In genomic region chr13:81602236-81602635, GRCh38 we compare ENCODE assay signal across 16 cellular contexts.
DNase-seq lines count a peak whose midpoint lies in the region; TF ChIP-seq lines count a peak whose summit lies in the region.
"Had no signal": no experiment of that assay in that cellular context is flagged by ENCODE, and none has a peak within 500 bp of the region (broad histone marks: within the 10 kb centered on the region; RNA-seq: fewer than 3 reads in every experiment).

No MANE protein-coding gene starts in this region.

- no peaks in the 10 kb centered on the region for H3K36me3 ChIP-seq in SK-N-MC (ENCODE audit: insufficient read depth, low read length)
- H3K36me3 ChIP-seq: HAP-1 had no signal

- no peak overlapping the region for H3K4me3 Mint-ChIP-seq in nephron
- H3K4me3 Mint-ChIP-seq: B cell; CD4-positive, alpha-beta T cell had no signal

- H3K36me3 Mint-ChIP-seq in nephron (ENCODE audit: low read depth), result no peaks in the 10 kb centered on the region

- H3K27ac Mint-ChIP-seq in nephron, result peak overlapping the region; percentile 60 to 84 (median 68)
- H3K27ac Mint-ChIP-seq: B cell; CD4-positive, alpha-beta T cell had no signal

- H3K9me3 ChIP-seq in SK-N-MC (ENCODE audit: low read depth, low read length), result no peaks in the 10 kb centered on the region
- H3K9me3 ChIP-seq: HAP-1 had no signal

- TF ChIP-seq CTCF in astrocyte of the spinal cord (IDR thresholded peaks at IDR 0.05; ENCODE audit: low read depth, low read length), result no peak
- TF ChIP-seq CTCF in fibroblast of mammary gland (conservative IDR thresholded peaks at IDR 0.05; ENCODE audit: control insufficient read depth, insufficient read depth, low read depth, low read length), result no peak
- TF ChIP-seq CTCF in nephron (IDR thresholded peaks at IDR 0.05; ENCODE audit: unreplicated experiment in 3 of 3), result no peak
- TF ChIP-seq CTCF in GM10266 (IDR thresholded peaks at IDR 0.05; ENCODE audit: control insufficient read depth, insufficient read depth, low read depth, missing control alignments), result no peak

- no peak overlapping the region for H3K9ac ChIP-seq in SK-N-MC (ENCODE audit: insufficient read length)

- in situ Hi-C loops in astrocyte of the spinal cord (cut with HindIII; ENCODE audit: low sequenced_read_pairs), result no loop called here

- DNase-seq in SK-N-MC (ENCODE audit: low read depth, low spot score) (peak; percentile 18), astrocyte of the spinal cord (ENCODE audit: low read depth, low spot score) (peak; percentile 16), fibroblast of mammary gland (ENCODE audit: low read depth) (peak; percentile 3), midbrain (lab: John Stamatoyannopoulos, UW) (no peak), GM10266 (ENCODE audit: extremely low spot score) (no peak)
- no peak for DNase-seq in stimulated activated CD4-positive, alpha-beta T cell treated with anti-CD3 and anti-CD28 coated beads, Interleukin-2, amount 100 ng/mL, for 24 hours
- DNase-seq: C1 segment of cervical spinal cord; Calu3; CD4-positive, alpha-beta T cell; DMS153; DMS79 treated with DMSO at 0.1 percent for 48 hours; EL; GF-D8 had no signal

- H3K27me3 Mint-ChIP-seq in nephron (ENCODE audit: low read depth), result no peaks in the 10 kb centered on the region
- H3K27me3 Mint-ChIP-seq: B cell; CD4-positive, alpha-beta T cell had no signal

- peaks cover 13% of the 10 kb centered on the region for H3K4me1 Mint-ChIP-seq in nephron
- H3K4me1 Mint-ChIP-seq: B cell had no signal

- H3K9me3 Mint-ChIP-seq in nephron, result no peaks in the 10 kb centered on the region
- H3K9me3 Mint-ChIP-seq: CD4-positive, alpha-beta T cell had no signal

- peak overlapping the region; percentile 86 for H3K27ac ChIP-seq in SK-N-MC

- peak overlapping the region; percentile 46 for H3K4me3 ChIP-seq in SK-N-MC
- H3K4me3 ChIP-seq in astrocyte of the spinal cord (ENCODE audit: low read depth, low read length), result no peak overlapping the region
- no peak overlapping the region for H3K4me3 ChIP-seq in fibroblast of mammary gland (ENCODE audit: control insufficient read depth, low read depth, low read length)
- H3K4me3 ChIP-seq: HAP-1 had no signal

Comparison
In these comparisons a context has a peak if more than half of its experiments do, and no peak if none do; other contexts are left out.
1. DNase-seq: peak in SK-N-MC (single experiment), astrocyte of the spinal cord (single experiment) and fibroblast of mammary gland (single experiment); none in midbrain (single experiment), stimulated activated CD4-positive, alpha-beta T cell treated with anti-CD3 and anti-CD28 coated beads, Interleukin-2, amount 100 ng/mL, for 24 hours (0 of 2) and GM10266 (single experiment).